Comparison of ENCODE assay signal across 17 cellular contexts in genomic region chr1:214146523-214146922, GRCh38.
DNase-seq lines count a peak whose midpoint lies in the region; ATAC-seq, FAIRE-seq and TF ChIP-seq lines count a peak whose summit lies in the region.
"Had no signal": no experiment of that assay in that cellular context is flagged by ENCODE, and none has a peak within 500 bp of the region (broad histone marks: within the 10 kb centered on the region; RNA-seq: fewer than 3 reads in every experiment).

No MANE protein-coding gene starts in this region.

- H3K27me3 ChIP-seq in bronchial epithelial cell (ENCODE audit: control insufficient read depth, insufficient read depth, low read length) = no peaks in the 10 kb centered on the region
- H3K27me3 ChIP-seq: tibial artery had no signal

- H3K4me3 ChIP-seq in bronchial epithelial cell (ENCODE audit: low read depth, low read length) = no peak overlapping the region
- H3K4me3 ChIP-seq: heart left ventricle, tibial artery had no signal

- TF ChIP-seq POLR2A in GM18505 (IDR thresholded peaks at IDR 0.05; ENCODE audit: borderline replicate concordance, extremely low read depth, insufficient read depth, insufficient read length) = no peak

- DNase-seq in A172 (ENCODE audit: low spot score) (peak; percentile 42), NCI-H1092 treated with DMSO at 0.1 percent for 48 hours (lab: John Stamatoyannopoulos, UW) (peak; percentile 47), bronchial epithelial cell (ENCODE audit: low read depth) (peak; percentile 88), foreskin melanocyte (no peak), iPS-NIHi11 (ENCODE audit: low spot score) (no peak)
- no peak for DNase-seq in stimulated activated CD4-positive, alpha-beta T cell treated with anti-CD3 and anti-CD28 coated beads, Interleukin-1b, Interleukin-23, amount 100 ng/mL, for 48 hours
- DNase-seq: activated CD8-positive, alpha-beta memory T cell treated with anti-CD3 and anti-CD28 coated beads, Interleukin-2, amount 10 ng/mL, durations not matched to agents 7 days and 5 days; activated gamma-delta T cell treated with Interleukin-2 at 50 U/mL for 16 hours; heart left ventricle; Karpas-422; left ventricle myocardium superior; naive thymus-derived CD8-positive, alpha-beta T cell; stimulated activated CD8-positive, alpha-beta memory T cell treated with anti-CD3 and anti-CD28 coated beads, Interleukin-4, amount 100 ng/mL, for 48 hours; tibial artery had no signal

- no peak for TF ChIP-seq CTCF in bronchial epithelial cell (IDR thresholded peaks at IDR 0.05; ENCODE audit: insufficient read depth, low read length, severe bottlenecking)

- ATAC-seq in GM18505 (IDR thresholded peaks at IDR 0.05; ENCODE audit: unreplicated experiment) (peak; percentile 59), GM19328 (IDR thresholded peaks at IDR 0.05; ENCODE audit: unreplicated experiment) (no peak)
- ATAC-seq: activated CD8-positive, alpha-beta memory T cell treated with anti-CD3 and anti-CD28 coated beads, Interleukin-2, amount 10 ng/mL, durations not matched to agents 7 days and 5 days; heart left ventricle; left ventricle myocardium superior; naive thymus-derived CD8-positive, alpha-beta T cell; SK-N-SH treated with all-trans-retinoic acid at 6 μM for 48 hours had no signal

- peak; percentile 58 for FAIRE-seq in bronchial epithelial cell (lab: Jason Lieb, UNC)

- no peaks in the 10 kb centered on the region for H3K36me3 ChIP-seq in bronchial epithelial cell (ENCODE audit: control insufficient read depth, insufficient read depth, low read length)
- H3K36me3 ChIP-seq: heart left ventricle, tibial artery had no signal

Comparison
In these comparisons a context has a peak if more than half of its experiments do, and no peak if none do; other contexts are left out.
1. DNase-seq: peak in A172 (single experiment), NCI-H1092 treated with DMSO at 0.1 percent for 48 hours (single experiment) and bronchial epithelial cell (single experiment); none in foreskin melanocyte (single experiment), iPS-NIHi11 (single experiment) and stimulated activated CD4-positive, alpha-beta T cell treated with anti-CD3 and anti-CD28 coated beads, Interleukin-1b, Interleukin-23, amount 100 ng/mL, for 48 hours (single experiment).